In genomic region chr7:29035044-29035740, GRCh38 we compare ENCODE assay signal across 10 cellular contexts.
A peak's percentile ranks its signal among the peaks of the same experiment; 100 is the strongest.
DNase-seq lines count a peak whose midpoint lies in the region; ATAC-seq and TF ChIP-seq lines count a peak whose summit lies in the region.
"Had no signal": no experiment of that assay in that cellular context is flagged by ENCODE, and none has a peak within 500 bp of the region (broad histone marks: within the 10 kb centered on the region; RNA-seq: fewer than 3 reads in every experiment).

No MANE protein-coding gene starts in this region.

- no peaks in the 10 kb centered on the region for H3K27me3 ChIP-seq in heart left ventricle
- H3K27me3 ChIP-seq in upper lobe of left lung = no peaks in the 10 kb centered on the region
- H3K27me3 ChIP-seq: esophagus muscularis mucosa had no signal

- H3K4me3 ChIP-seq in heart left ventricle (no peak overlapping the region), upper lobe of left lung (no peak overlapping the region)
- H3K4me3 ChIP-seq: esophagus muscularis mucosa, skin epidermis had no signal

- H3K4me1 ChIP-seq in heart left ventricle (peaks cover 0 to 49% (median 21%) of the 10 kb centered on the region in 12 donors), upper lobe of left lung (peaks cover 0 to 3% (median 0%) of the 10 kb centered on the region in 4 donors)

- peak; percentile 43 to 85 (median 79) for ATAC-seq in heart left ventricle
- ATAC-seq in Right ventricle myocardium inferior = no peak
- peak; percentile 78 for ATAC-seq in activated T-helper 17 cell treated with anti-CD3 and anti-CD28 coated beads, Interleukin-2, amount 50 U/mL, for 72 hours (replicated peaks)
- ATAC-seq in upper lobe of left lung (ENCODE audit: low FRiP score in 2 of 2) = peak; percentile 55 to 57
- no peak for ATAC-seq in HG03460 (IDR thresholded peaks at IDR 0.05; ENCODE audit: unreplicated experiment)
- ATAC-seq in GM19023 (IDR thresholded peaks at IDR 0.05; ENCODE audit: unreplicated experiment) = no peak

- no peak for DNase-seq in heart left ventricle
- DNase-seq in Right ventricle myocardium inferior (ENCODE audit: missing footprints) = no peak
- DNase-seq in hepatic stellate cell (ENCODE audit: low spot score) = peak; percentile 24
- no peak for DNase-seq in upper lobe of left lung
- no peak for DNase-seq in DMS79 (lab: John Stamatoyannopoulos, UW)

- peaks cover 0 to 4% (median 0%) of the 10 kb centered on the region in 9 donors for H3K36me3 ChIP-seq in heart left ventricle
- H3K36me3 ChIP-seq in upper lobe of left lung = no peaks in the 10 kb centered on the region
- H3K36me3 ChIP-seq: esophagus muscularis mucosa had no signal

- H3K4me3 Mint-ChIP-seq in activated T-helper 17 cell treated with anti-CD3 and anti-CD28 coated beads, Interleukin-2, amount 50 U/mL, for 72 hours = no peak overlapping the region

- intact Hi-C loops in heart left ventricle (cut with DNase I) (loop anchor here in 2 of 10 donors (5.0 to 10.0 kb wide), 2 partner anchors 50 to 62 kb away; no protein-coding TSS in a partner anchor), Right ventricle myocardium inferior (cut with DNase I) (loop anchor here (5.0 kb wide), 1 partner anchor 78 kb away; the partner anchor contains the start of gene TRIL)

- 75 to 86% (median 80%) methylated on average over 5 to 8 of the region's 8 CpGs for WGBS in heart left ventricle, 4 donors
- 81 to 83% methylated on average over 8 of the region's 8 CpGs for WGBS in upper lobe of left lung, 2 donors

- no peaks in the 10 kb centered on the region for H3K27me3 Mint-ChIP-seq in activated T-helper 17 cell treated with anti-CD3 and anti-CD28 coated beads, Interleukin-2, amount 50 U/mL, for 72 hours

- no peak overlapping the region for H3K27ac Mint-ChIP-seq in activated T-helper 17 cell treated with anti-CD3 and anti-CD28 coated beads, Interleukin-2, amount 50 U/mL, for 72 hours

- no peaks in the 10 kb centered on the region for H3K9me3 Mint-ChIP-seq in activated T-helper 17 cell treated with anti-CD3 and anti-CD28 coated beads, Interleukin-2, amount 50 U/mL, for 72 hours

- TF ChIP-seq EP300 in upper lobe of left lung (IDR thresholded peaks at IDR 0.05) = no peak

- TF ChIP-seq CTCF in heart left ventricle (IDR thresholded peaks at IDR 0.05) = no peak
- TF ChIP-seq CTCF in upper lobe of left lung (IDR thresholded peaks at IDR 0.05) = no peak

- TF ChIP-seq POLR2A in heart left ventricle (IDR thresholded peaks at IDR 0.05) (no peak), upper lobe of left lung (IDR thresholded peaks at IDR 0.05) (no peak)

- no peaks in the 10 kb centered on the region for H3K36me3 Mint-ChIP-seq in activated T-helper 17 cell treated with anti-CD3 and anti-CD28 coated beads, Interleukin-2, amount 50 U/mL, for 72 hours (ENCODE audit: low read depth)

- peak overlapping the region in 5 of 12 donors; percentile 5 to 52 (median 20) for H3K27ac ChIP-seq in heart left ventricle
- no peak overlapping the region for H3K27ac ChIP-seq in upper lobe of left lung
- H3K27ac ChIP-seq: esophagus muscularis mucosa, skin epidermis had no signal

- no peaks in the 10 kb centered on the region for H3K9me3 ChIP-seq in heart left ventricle
- no peaks in the 10 kb centered on the region for H3K9me3 ChIP-seq in upper lobe of left lung
- H3K9me3 ChIP-seq: esophagus muscularis mucosa had no signal

- no peaks in the 10 kb centered on the region for H3K4me1 Mint-ChIP-seq in activated T-helper 17 cell treated with anti-CD3 and anti-CD28 coated beads, Interleukin-2, amount 50 U/mL, for 72 hours

Comparison
In these comparisons a context has a peak if more than half of its experiments do, and no peak if none do; other contexts are left out.
1. ATAC-seq: peak in heart left ventricle (4 of 4), activated T-helper 17 cell treated with anti-CD3 and anti-CD28 coated beads, Interleukin-2, amount 50 U/mL, for 72 hours (single experiment) and upper lobe of left lung (2 of 2); none in Right ventricle myocardium inferior (single experiment), HG03460 (single experiment) and GM19023 (single experiment).